15 cellular contexts compared by ENCODE assay signal in the genomic region with DNA sequence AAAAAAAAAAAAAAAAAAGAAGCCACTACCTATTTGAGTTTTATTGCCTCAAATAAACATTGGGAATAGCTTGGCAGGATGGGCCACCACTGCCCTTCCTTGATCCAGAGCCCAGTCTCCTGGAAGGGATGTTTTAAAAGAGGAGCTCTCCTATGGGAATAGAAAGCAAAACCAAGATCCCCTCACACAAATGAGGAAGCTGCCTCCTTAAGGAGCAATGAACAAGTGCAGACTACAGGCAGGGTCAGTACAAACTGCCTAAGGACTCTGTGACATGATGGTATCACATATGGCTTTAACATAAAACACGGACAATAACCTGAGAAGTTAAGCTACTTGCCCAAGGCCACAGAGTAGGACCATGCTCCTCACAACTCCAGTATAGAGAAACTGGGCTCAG.
"Had no signal": no experiment of that assay in that cellular context is flagged by ENCODE, and none has a peak within 500 bp of the region (broad histone marks: within the 10 kb centered on the region; RNA-seq: fewer than 3 reads in every experiment).

No MANE protein-coding gene starts in this region.

- DNase-seq: activated CD4-positive, alpha-beta T cell treated with anti-CD3 and anti-CD28 coated beads, Interleukin-2, amount 50 U/mL, for 48 hours; activated CD4-positive, CD25-positive, alpha-beta regulatory T cell treated with anti-CD3 and anti-CD28 coated beads, Interleukin-2, amount 50 U/mL, for 72 hours; activated naive CD4-positive, alpha-beta T cell treated with anti-CD3 and anti-CD28 coated beads, Interleukin-2, amount 10 ng/mL, durations not matched to agents 7 days and 5 days; dorsolateral prefrontal cortex; endodermal cell; erythroblast; gastrocnemius medialis; heart right ventricle; midbrain; right cardiac atrium; stomach; testis had no signal

- H3K9me3 ChIP-seq: gastrocnemius medialis, heart right ventricle, prostate gland, stomach, testis had no signal

- ATAC-seq: gastrocnemius medialis, heart right ventricle, right cardiac atrium had no signal

- H3K27ac ChIP-seq: dorsolateral prefrontal cortex, gastrocnemius medialis, heart right ventricle, prostate gland, stomach, testis had no signal

- H3K4me1 ChIP-seq: prostate gland had no signal

- H3K36me3 ChIP-seq: gastrocnemius medialis, heart right ventricle, prostate gland, stomach had no signal

- H3K4me3 ChIP-seq: dorsolateral prefrontal cortex, gastrocnemius medialis, heart right ventricle, lung, prostate gland, stomach, testis had no signal

- FAIRE-seq: astrocyte had no signal

- H3K27me3 ChIP-seq: dorsolateral prefrontal cortex, gastrocnemius medialis, heart right ventricle, stomach, testis had no signal
